ENCODE assay signal across 8 cellular contexts in the genomic region with DNA sequence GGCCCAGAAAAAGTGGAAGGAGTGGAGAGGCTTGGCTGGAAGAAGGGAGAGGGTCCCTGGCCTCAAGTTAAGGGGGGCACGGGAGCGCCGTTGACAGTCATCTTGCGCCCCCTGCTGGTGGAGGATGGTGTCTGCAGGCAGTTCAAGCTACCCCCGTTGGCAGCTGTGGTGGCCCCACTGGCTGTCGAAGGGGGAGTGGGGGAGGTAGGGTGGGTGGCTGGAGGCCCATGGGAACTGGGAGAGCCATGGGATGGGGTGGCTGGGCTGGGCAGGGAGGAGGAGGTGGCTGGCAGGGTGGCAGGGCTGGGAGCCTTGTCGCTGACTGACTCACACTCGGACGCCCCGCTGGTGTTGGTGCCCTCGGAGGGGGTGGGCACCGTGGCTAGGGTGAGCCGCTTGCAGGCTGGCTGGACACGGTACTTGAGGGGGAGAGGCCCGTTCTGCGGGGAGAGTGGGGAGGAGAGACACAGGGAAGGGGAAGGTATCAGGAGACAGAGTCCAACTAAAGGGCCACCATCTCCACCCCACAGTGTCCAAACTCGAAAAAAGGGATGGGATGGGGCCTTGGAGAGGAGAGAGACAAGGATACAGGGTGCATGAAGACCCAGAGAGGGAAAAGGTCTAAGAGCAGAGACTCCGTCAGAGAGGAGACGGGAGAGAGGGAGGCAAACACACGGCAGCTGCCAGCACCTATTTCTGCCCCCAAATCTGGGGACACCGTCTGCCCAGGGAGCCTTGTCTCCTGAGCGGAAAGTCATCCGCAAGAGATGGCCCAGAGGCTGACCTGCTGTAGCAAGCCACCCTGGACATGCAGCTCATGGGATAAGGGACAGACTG. TPM values are rescaled to one million over a fixed set of nuclear protein-coding genes. Genes with fewer than 3 reads are reported as not detected.
DNase-seq lines count a peak whose midpoint lies in the region; ATAC-seq and TF ChIP-seq lines count a peak whose summit lies in the region.

No MANE protein-coding gene starts in this region.

- H3K4me3 Mint-ChIP-seq in T-cell: no peak overlapping the region

- DNase-seq in BE2C (peak; percentile 79), HCEC 1CT (peak; percentile 14), T-cell (peak; percentile 19 to 78 (median 66)), hypothalamus (lab: John Stamatoyannopoulos, UW) (peak in 39 of 51 donors; percentile 5 to 76 (median 39)), DMS53 (lab: John Stamatoyannopoulos, UW) (no peak)
- DNase-seq in stimulated activated CD4-positive, alpha-beta T cell treated with anti-CD3 and anti-CD28 coated beads, Interleukin-1b, Interleukin-23, amount 100 ng/mL, for 48 hours: peak; percentile 68

- no peaks in the 10 kb centered on the region for H3K9me3 ChIP-seq in BE2C

- no peaks in the 10 kb centered on the region for H3K9me3 Mint-ChIP-seq in T-cell

- no peak overlapping the region for H3K4me3 ChIP-seq in BE2C (ENCODE audit: low read depth, low read length)

- peaks cover 0 to 3% of the 10 kb centered on the region in 2 donors for H3K27me3 Mint-ChIP-seq in T-cell

- no peaks in the 10 kb centered on the region for H3K36me3 Mint-ChIP-seq in T-cell

- H3K4me1 Mint-ChIP-seq in T-cell: peaks cover 36 to 49% (median 45%) of the 10 kb centered on the region in 3 donors

- H3K27ac Mint-ChIP-seq in T-cell: no peak overlapping the region

- peaks cover 75% of the 10 kb centered on the region for H3K36me3 ChIP-seq in BE2C

- H3K4me1 ChIP-seq in BE2C: peaks cover 12% of the 10 kb centered on the region

- peak; percentile 86 for TF ChIP-seq CTCF in BE2C (IDR thresholded peaks at IDR 0.05; ENCODE audit: low read depth, low read length)

- H3K27me3 ChIP-seq in BE2C: no peaks in the 10 kb centered on the region

- peak overlapping the region; percentile 13 for H3K27ac ChIP-seq in angular gyrus (ENCODE audit: low read depth, low read length)

- ATAC-seq in T-cell (replicated peaks in 1 of 4): peak in 2 of 4 experiments; percentile 27 to 41
- ATAC-seq in HG02642 (IDR thresholded peaks at IDR 0.05; ENCODE audit: poor library complexity, unreplicated experiment): no peak

- POLR2A ChIA-PET in T-cell (lab: Charles Lee): interaction anchor here in 1 of 2 donors (0.6 kb wide), 1 partner anchor 19 kb away, joined by 3 read pairs; no protein-coding TSS in a partner anchor

- CTCF ChIA-PET in T-cell (lab: Charles Lee): interaction anchor here (0.6 to 2.0 kb wide), 22 partner anchors 15 to 1475 kb away, joined by 3 to 23 read pairs (median 4); a partner anchor contains a TSS

RNA-seq across cellular contexts. Expression of a gene that starts 5.2 kb away (rescaled TPM):
- 56.3 TPM for polyA plus RNA-seq in BE2C (2012; ENCODE audit: insufficient read depth, insufficient read length, low read depth)
- total RNA-seq in T-cell: 10 to 100 TPM; 10.7 to 21.5 (median 17.7) TPM

RNA-seq across cellular contexts. Expression of a gene that starts 12.8 kb away (rescaled TPM):
- polyA plus RNA-seq in BE2C (2012; ENCODE audit: insufficient read depth, insufficient read length, low read depth): 232 TPM
- under 1 TPM in 3 of 5 donors, not detected in 2; 0.28 to 0.69 (median 0.53) TPM for total RNA-seq in T-cell

RNA-seq across cellular contexts. Expression of a gene that starts 17.2 kb away (rescaled TPM):
- 471 TPM for polyA plus RNA-seq in BE2C (2012; ENCODE audit: insufficient read depth, insufficient read length, low read depth)
- 100 to 1,000 TPM in 3 of 5 donors, 10 to 100 TPM in 2; 81.2 to 116 (median 104) TPM for total RNA-seq in T-cell

RNA-seq across cellular contexts. Expression of a gene that starts 30.3 kb away (rescaled TPM):
- 139 TPM for polyA plus RNA-seq in BE2C (2012; ENCODE audit: insufficient read depth, insufficient read length, low read depth)
- 100 to 1,000 TPM; 412 to 506 (median 480) TPM for total RNA-seq in T-cell
